Comparison of ENCODE assay signal across 9 cellular contexts in genomic region chr4:176320340-176320975, GRCh38. TPM values are rescaled to one million over a fixed set of nuclear protein-coding genes. Genes with fewer than 3 reads are reported as not detected.
DNase-seq lines count a peak whose midpoint lies in the region; ATAC-seq and TF ChIP-seq lines count a peak whose summit lies in the region.
"Had no signal": no experiment of that assay in that cellular context is flagged by ENCODE, and none has a peak within 500 bp of the region (broad histone marks: within the 10 kb centered on the region; RNA-seq: fewer than 3 reads in every experiment).

No MANE protein-coding gene starts in this region.

- no peaks in the 10 kb centered on the region for H3K36me3 Mint-ChIP-seq in endothelial cell (ENCODE audit: low read depth, unreplicated experiment)

- POLR2A ChIA-PET in BJ (lab: Charles Lee): interaction anchor here (0.6 kb wide), 1 partner anchor 56 kb away, joined by 3 read pairs; no protein-coding TSS in a partner anchor

- no peaks in the 10 kb centered on the region for H3K36me3 ChIP-seq in BJ (ENCODE audit: control insufficient read depth, insufficient read depth, low read length)

- ATAC-seq in GM19035 (IDR thresholded peaks at IDR 0.05; ENCODE audit: unreplicated experiment) (peak; percentile 78), HG03342 (IDR thresholded peaks at IDR 0.05; ENCODE audit: unreplicated experiment) (peak; percentile 76)

- H3K27me3 Mint-ChIP-seq in endothelial cell (ENCODE audit: unreplicated experiment): peaks cover 13% of the 10 kb centered on the region

- no peaks in the 10 kb centered on the region for H3K9me3 Mint-ChIP-seq in endothelial cell (ENCODE audit: unreplicated experiment)

- H3K27me3 ChIP-seq in BJ (ENCODE audit: control insufficient read depth, insufficient read depth, low read length): no peaks in the 10 kb centered on the region

- H3K4me3 ChIP-seq in BJ (ENCODE audit: low read depth, low read length): peak overlapping the region; percentile 99

- peak overlapping the region; percentile 89 for H3K27ac Mint-ChIP-seq in endothelial cell (ENCODE audit: unreplicated experiment)

- CTCF ChIA-PET in BJ (lab: Yijun Ruan, JAX): interaction anchor here (0.7 to 1.5 kb wide), 2 partner anchors 18 to 21 kb away, joined by 3 read pairs; no protein-coding TSS in a partner anchor

- peak overlapping the region; percentile 92 for H3K4me3 Mint-ChIP-seq in endothelial cell (ENCODE audit: unreplicated experiment)

- DNase-seq in BJ (ENCODE audit: low read depth) (no peak), NK-92 (lab: John Stamatoyannopoulos, UW; ENCODE audit: unreplicated experiment) (peak; percentile 10), endothelial cell (ENCODE audit: low spot score) (peak; percentile 86), middle frontal gyrus (ENCODE audit: extremely low spot score, low spot score) (peak; percentile 72)
- DNase-seq in activated CD8-positive, alpha-beta memory T cell treated with anti-CD3 and anti-CD28 coated beads, Interleukin-2, amount 50 U/mL, for 1 hour (ENCODE audit: extremely low read depth): peak; percentile 54
- DNase-seq in stimulated activated CD8-positive, alpha-beta memory T cell treated with anti-CD3 and anti-CD28 coated beads, Interleukin-15, amount 100 ng/mL, for 48 hours (ENCODE audit: low read depth in 2 of 2): peak; percentile 85

- TF ChIP-seq CTCF in BJ (IDR thresholded peaks at IDR 0.05; ENCODE audit: insufficient read depth, low read depth, low read length) (no peak), endothelial cell (IDR thresholded peaks at IDR 0.05; ENCODE audit: unreplicated experiment) (no peak)

- H3K4me1 Mint-ChIP-seq in endothelial cell (ENCODE audit: unreplicated experiment): peaks cover 35% of the 10 kb centered on the region

RNA-seq across cellular contexts. Expression of gene SPCS3, which starts 0.7 kb away (rescaled TPM):
- 55.3 and 58.9 TPM in 2 replicates for polyA plus RNA-seq in BJ (2011; rRNA removed)
- polyA minus RNA-seq in BJ (2011; rRNA and poly(A)+ RNA removed): 20.3 and 27.3 TPM in 2 replicates
- total RNA-seq in endothelial cell (ENCODE audit: unreplicated experiment): 173 TPM

RNA-seq across cellular contexts. Expression of gene ASB5, which starts 51.4 kb away (rescaled TPM):
- 47.0 and 63.8 TPM in 2 replicates for polyA plus RNA-seq in BJ (2011; rRNA removed)
- polyA minus RNA-seq in BJ (2011; rRNA and poly(A)+ RNA removed): 43.1 and 69.9 TPM in 2 replicates
- total RNA-seq in endothelial cell (ENCODE audit: unreplicated experiment): not detected
- total RNA-seq: glomerular endothelial cell had no signal
